In the genomic region with DNA sequence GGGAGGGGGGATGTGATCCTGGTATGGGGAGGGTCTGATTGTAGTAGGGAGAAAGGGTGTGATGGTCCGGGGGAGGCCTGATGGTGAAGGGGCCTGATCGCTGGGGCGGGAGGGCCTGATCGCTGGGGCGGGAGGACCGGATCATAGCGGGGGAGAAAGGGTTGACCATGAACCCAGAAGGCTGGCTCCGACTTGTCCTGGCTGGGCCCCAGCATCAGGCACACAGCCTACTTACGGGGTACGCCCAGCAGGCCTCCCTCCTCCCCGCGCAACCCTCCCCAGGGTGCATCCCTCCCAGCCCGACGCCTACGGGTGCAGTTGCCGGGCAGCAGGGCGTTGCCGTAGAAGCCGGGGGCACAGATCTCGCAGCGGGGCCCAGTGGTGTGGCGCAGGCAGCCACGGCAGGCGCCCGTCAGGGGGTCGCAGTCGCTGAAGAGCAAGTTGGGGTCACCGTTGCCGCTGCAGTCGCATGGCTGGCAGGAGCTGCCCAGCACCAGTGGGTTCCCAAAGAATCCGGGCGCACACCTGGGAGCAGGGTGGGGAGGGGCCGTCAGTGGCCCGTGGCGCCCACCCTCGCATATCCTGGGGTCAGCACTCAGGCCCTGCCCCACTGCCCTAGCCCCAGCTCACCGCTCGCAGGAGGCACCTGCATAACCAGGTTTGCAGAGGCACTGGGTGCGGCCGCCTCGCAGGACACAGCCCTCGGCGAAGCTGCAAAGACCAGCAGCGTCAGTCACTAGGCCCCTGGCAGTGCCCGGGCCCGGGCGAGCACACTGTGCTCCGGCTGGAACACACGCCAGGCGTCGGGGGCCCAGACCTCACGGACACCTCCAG, we compare ENCODE assay signal across 26 cellular contexts.
"Had no signal": no experiment of that assay in that cellular context is flagged by ENCODE, and none has a peak within 500 bp of the region (broad histone marks: within the 10 kb centered on the region; RNA-seq: fewer than 3 reads in every experiment).

No MANE protein-coding gene starts in this region.

- H3K9me3 ChIP-seq: ascending aorta, breast epithelium, colonic mucosa had no signal

- H3K4me1 ChIP-seq: ascending aorta, breast epithelium, colonic mucosa had no signal

- DNase-seq: activated CD4-positive, alpha-beta memory T cell treated with anti-CD3 and anti-CD28 coated beads, Interleukin-2, amount 10 ng/mL, durations not matched to agents 7 days and 5 days; activated CD4-positive, alpha-beta T cell treated with anti-CD3 and anti-CD28 coated beads for 4 hours; activated CD4-positive, alpha-beta T cell treated with anti-CD3 and anti-CD28 coated beads, Interleukin-2, amount 10 ng/mL, durations not matched to agents 7 days and 5 days; activated CD4-positive, alpha-beta T cell treated with anti-CD3 and anti-CD28 coated beads, Interleukin-2, amount 50 U/mL, for 4 hours; activated CD4-positive, CD25-positive, alpha-beta regulatory T cell; activated CD4-positive, CD25-positive, alpha-beta regulatory T cell treated with anti-CD3 and anti-CD28 coated beads, Interleukin-2, amount 50 U/mL, for 72 hours; activated CD8-positive, alpha-beta memory T cell treated with anti-CD3 and anti-CD28 coated beads, Interleukin-2, amount 50 U/mL, for 48 hours; activated gamma-delta T cell; activated naive CD4-positive, alpha-beta T cell; activated naive CD4-positive, alpha-beta T cell treated with anti-CD3 and anti-CD28 coated beads, Interleukin-2, amount 10 ng/mL, durations not matched to agents 7 days and 5 days; activated naive CD8-positive, alpha-beta T cell treated with anti-CD3 and anti-CD28 coated beads, Interleukin-2, amount 10 ng/mL, durations not matched to agents 7 days and 5 days; activated T-cell treated with anti-CD3 and anti-CD28 coated beads for 4 hours; activated T-cell treated with anti-CD3 and anti-CD28 coated beads, Interleukin-2, amount 50 U/mL, for 24 hours; activated T-cell treated with anti-CD3 and anti-CD28 coated beads, Interleukin-2, amount 50 U/mL, for 72 hours; central memory CD4-positive, alpha-beta T cell; cerebellar nuclear complex; colonic mucosa; effector CD8-positive, alpha-beta T cell; foreskin fibroblast; head of caudate nucleus; T-helper 2 cell had no signal

- H3K27me3 ChIP-seq: ascending aorta, breast epithelium, cardiac muscle cell, colonic mucosa had no signal

- H3K4me3 ChIP-seq: ascending aorta, breast epithelium, cardiac muscle cell, colonic mucosa had no signal

- H3K27ac ChIP-seq: ascending aorta, breast epithelium, cardiac muscle cell, colonic mucosa, epithelial cell of prostate had no signal

- H3K36me3 ChIP-seq: breast epithelium, colonic mucosa had no signal

- ATAC-seq: activated naive CD4-positive, alpha-beta T cell treated with anti-CD3 and anti-CD28 coated beads, Interleukin-2, amount 50 U/mL, for 72 hours; activated T-cell treated with anti-CD3 and anti-CD28 coated beads, Interleukin-2, amount 50 U/mL, for 72 hours had no signal
